Comparison of ENCODE assay signal across 8 cellular contexts in genomic region chr1:205248793-205249601, GRCh38. TPM values are rescaled to one million over a fixed set of nuclear protein-coding genes. Genes with fewer than 3 reads are reported as not detected.
DNase-seq lines count a peak whose midpoint lies in the region; ATAC-seq, FAIRE-seq and TF ChIP-seq lines count a peak whose summit lies in the region.

No MANE protein-coding gene starts in this region.

- TF ChIP-seq POLR2A in gastroesophageal sphincter (IDR thresholded peaks at IDR 0.05) (no peak), ovary (IDR thresholded peaks at IDR 0.05) (no peak), suprapubic skin (IDR thresholded peaks at IDR 0.05) (no peak)

- FAIRE-seq in RCC 7860 (lab: Jason Lieb, UNC) (no peak), HTR-8/SVneo (lab: Jason Lieb, UNC) (no peak)

- no peak for TF ChIP-seq CTCF in gastroesophageal sphincter (IDR thresholded peaks at IDR 0.05)
- no peak for TF ChIP-seq CTCF in ovary (IDR thresholded peaks at IDR 0.05)
- TF ChIP-seq CTCF in suprapubic skin (IDR thresholded peaks at IDR 0.05) = no peak

- no peaks in the 10 kb centered on the region for H4K20me1 ChIP-seq in BLaER1

- TF ChIP-seq EP300 in gastroesophageal sphincter (IDR thresholded peaks at IDR 0.05) (no peak), ovary (IDR thresholded peaks at IDR 0.05) (no peak), suprapubic skin (IDR thresholded peaks at IDR 0.05) (no peak)

- DNase-seq in ovary (peak; percentile 88 to 96 (median 93)), RCC 7860 (ENCODE audit: low spot score) (no peak), suprapubic skin (ENCODE audit: low spot score in 2 of 2) (no peak), HTR-8/SVneo (ENCODE audit: insufficient read length, low spot score) (no peak)

- intact Hi-C loops in ovary (cut with DNase I) = no loop called here

- H3K4me3 ChIP-seq in BLaER1 = no peak overlapping the region
- no peak overlapping the region for H3K4me3 ChIP-seq in gastroesophageal sphincter
- no peak overlapping the region for H3K4me3 ChIP-seq in ovary
- H3K4me3 ChIP-seq in suprapubic skin = no peak overlapping the region

- H3K9ac ChIP-seq in BLaER1 = no peak overlapping the region

- H3K9me3 ChIP-seq in BLaER1 (no peaks in the 10 kb centered on the region), gastroesophageal sphincter (no peaks in the 10 kb centered on the region), ovary (no peaks in the 10 kb centered on the region), suprapubic skin (no peaks in the 10 kb centered on the region)

- H3K27me3 ChIP-seq in BLaER1 = peaks cover 4% of the 10 kb centered on the region; the same call in 1 of the 2 replicates
- H3K27me3 ChIP-seq in gastroesophageal sphincter = no peaks in the 10 kb centered on the region
- no peaks in the 10 kb centered on the region for H3K27me3 ChIP-seq in ovary
- H3K27me3 ChIP-seq in suprapubic skin = no peaks in the 10 kb centered on the region

- WGBS in gastroesophageal sphincter (ENCODE audit: low coverage in 1 of 2), 2 donors = 14% methylated on average over 1 of the region's 11 CpGs; no CpG with 5 or more reads in 1 of the 2 donors
- 12 to 24% (median 12%) methylated on average over 11 of the region's 11 CpGs for WGBS in ovary, 3 donors
- WGBS in suprapubic skin = 69% methylated on average over 4 of the region's 11 CpGs

- H3K27ac ChIP-seq in BLaER1 (no peak overlapping the region), gastroesophageal sphincter (peak overlapping the region in 3 of 4 donors; percentile 59 to 69 (median 66)), ovary (peak overlapping the region; percentile 11 to 70), suprapubic skin (no peak overlapping the region)

- peaks cover 36% of the 10 kb centered on the region for H3K4me1 ChIP-seq in BLaER1
- H3K4me1 ChIP-seq in gastroesophageal sphincter = peaks cover 3 to 66% (median 31%) of the 10 kb centered on the region in 3 donors
- H3K4me1 ChIP-seq in ovary (ENCODE audit: insufficient read depth) = peaks cover 49% of the 10 kb centered on the region
- H3K4me1 ChIP-seq in suprapubic skin = peaks cover 40% of the 10 kb centered on the region

- H3K36me3 ChIP-seq in BLaER1 (no peaks in the 10 kb centered on the region), gastroesophageal sphincter (no peaks in the 10 kb centered on the region), ovary (no peaks in the 10 kb centered on the region), suprapubic skin (no peaks in the 10 kb centered on the region)

- peak; percentile 54 for ATAC-seq in gastroesophageal sphincter
- no peak for ATAC-seq in GM19397 (IDR thresholded peaks at IDR 0.05; ENCODE audit: unreplicated experiment)

- H3K4me2 ChIP-seq in BLaER1 = peak overlapping the region; percentile 80; the same call in 1 of the 2 replicates

TF ChIP-seq in PFSK-1, 5 proteins besides CTCF, POLR2A, EP300 and RAD21:
- 0 out of 2 replicates have a peak, but pooled peaks have one; percentile 33 for TF ChIP-seq SIN3A (IDR thresholded peaks at IDR 0.05; ENCODE audit: borderline replicate concordance, insufficient read depth, low read length)
- TF ChIP-seq TAF1 (IDR thresholded peaks at IDR 0.05; ENCODE audit: borderline replicate concordance, insufficient read depth, low read length) = no peak
TF ChIP-seq in PFSK-1: peak in this region for 1.

RNA-seq across cellular contexts. Expression of gene TMCC2, which starts 21.3 kb away (rescaled TPM):
- polyA plus RNA-seq in PFSK-1 (2012; ENCODE audit: insufficient read length, low read depth) = 4.6 TPM
- total RNA-seq in gastroesophageal sphincter (1 to 10 TPM; 3.1 to 8.9 (median 5.5) TPM), ovary (10 to 100 TPM in 1 of 7 donors, 1 to 10 TPM in 6; 2.6 to 10.1 (median 7.8) TPM), suprapubic skin (1 to 10 TPM; 3.1 to 4.3 (median 4.1) TPM)
- 10 to 100 TPM in 1 of 2 donors, 1 to 10 TPM in 1; 2.3 to 11.0 TPM for polyA plus RNA-seq in ovary

RNA-seq across cellular contexts. Expression of gene DSTYK, which starts 37.5 kb away (rescaled TPM):
- polyA plus RNA-seq in PFSK-1 (2012; ENCODE audit: insufficient read length, low read depth) = 3.4 TPM
- 10 to 100 TPM; 15.1 to 18.7 (median 16.2) TPM for total RNA-seq in gastroesophageal sphincter
- 10 to 100 TPM in 6 of 7 donors, 1 to 10 TPM in 1; 8.8 to 20.0 (median 18.0) TPM for total RNA-seq in ovary
- 10 to 100 TPM; 10.7 to 18.8 TPM for polyA plus RNA-seq in ovary
- 10 to 100 TPM; 12.3 to 19.5 (median 17.4) TPM for total RNA-seq in suprapubic skin

Comparison
In these comparisons a context has a peak if more than half of its experiments do, and no peak if none do; other contexts are left out.
1. H3K27ac ChIP-seq: peak in gastroesophageal sphincter (3 of 4) and ovary (2 of 2); none in BLaER1 (single experiment) and suprapubic skin (single experiment).
2. DNase-seq: peak in ovary (5 of 5); none in RCC 7860 (single experiment), suprapubic skin (0 of 2) and HTR-8/SVneo (single experiment).